In genomic region chr11:102733232-102733875, GRCh38 we compare ENCODE assay signal across 8 cellular contexts. TPM values are rescaled to one million over a fixed set of nuclear protein-coding genes. Genes with fewer than 3 reads are reported as not detected.
DNase-seq lines count a peak whose midpoint lies in the region; ATAC-seq and TF ChIP-seq lines count a peak whose summit lies in the region.

No MANE protein-coding gene starts in this region.

- 36 to 38% methylated on average over 8 of the region's 8 CpGs for WGBS in heart right ventricle, 2 donors

- CTCF ChIA-PET in activated CD8-positive, alpha-beta memory T cell treated with anti-CD3 and anti-CD28 coated beads, Interleukin-2, amount 10 ng/mL, durations not matched to agents 7 days and 5 days (lab: Charles Lee): interaction anchor here (1.1 to 2.6 kb wide), 3 partner anchors 16 to 208 kb away, joined by 3 to 15 read pairs (median 5); no protein-coding TSS in a partner anchor

- H3K27ac ChIP-seq in heart right ventricle: no peak overlapping the region

- no peaks in the 10 kb centered on the region for H3K36me3 Mint-ChIP-seq in activated CD8-positive, alpha-beta memory T cell treated with anti-CD3 and anti-CD28 coated beads, Interleukin-2, amount 10 ng/mL, durations not matched to agents 7 days and 5 days

- no peaks in the 10 kb centered on the region for H3K36me3 ChIP-seq in heart right ventricle

- peak; percentile 35 to 77 (median 39) for TF ChIP-seq CTCF in heart right ventricle (IDR thresholded peaks at IDR 0.05)

- peaks cover 0 to 46% (median 0%) of the 10 kb centered on the region in 7 donors for H3K27me3 ChIP-seq in heart right ventricle

- H3K4me3 Mint-ChIP-seq in activated CD8-positive, alpha-beta memory T cell treated with anti-CD3 and anti-CD28 coated beads, Interleukin-2, amount 10 ng/mL, durations not matched to agents 7 days and 5 days: no peak overlapping the region

- H3K27me3 Mint-ChIP-seq in activated CD8-positive, alpha-beta memory T cell treated with anti-CD3 and anti-CD28 coated beads, Interleukin-2, amount 10 ng/mL, durations not matched to agents 7 days and 5 days: peaks cover 9% of the 10 kb centered on the region

- ATAC-seq in GM19023 (IDR thresholded peaks at IDR 0.05; ENCODE audit: unreplicated experiment) (peak; percentile 85), HG03108 (IDR thresholded peaks at IDR 0.05; ENCODE audit: unreplicated experiment) (peak; percentile 74), heart right ventricle (peak in 2 of 8 donors; percentile 29 to 38)
- ATAC-seq in activated CD8-positive, alpha-beta memory T cell treated with anti-CD3 and anti-CD28 coated beads, Interleukin-2, amount 10 ng/mL, durations not matched to agents 7 days and 5 days: peak; percentile 68

- peaks cover 0 to 6% (median 0%) of the 10 kb centered on the region in 11 donors for H3K9me3 ChIP-seq in heart right ventricle

- intact Hi-C loops in heart right ventricle (cut with DNase I): loop anchor here in 7 of 10 donors (2.0 to 10.0 kb wide), 5 partner anchors 201 to 211 kb away; no protein-coding TSS in a partner anchor

- no peaks in the 10 kb centered on the region for H3K9me3 Mint-ChIP-seq in activated CD8-positive, alpha-beta memory T cell treated with anti-CD3 and anti-CD28 coated beads, Interleukin-2, amount 10 ng/mL, durations not matched to agents 7 days and 5 days (ENCODE audit: low read depth)

- peaks cover 0 to 3% (median 0%) of the 10 kb centered on the region in 9 donors for H3K4me1 ChIP-seq in heart right ventricle

- no peak overlapping the region for H3K27ac Mint-ChIP-seq in activated CD8-positive, alpha-beta memory T cell treated with anti-CD3 and anti-CD28 coated beads, Interleukin-2, amount 10 ng/mL, durations not matched to agents 7 days and 5 days

- no peak overlapping the region for H3K4me3 ChIP-seq in heart right ventricle

- no peaks in the 10 kb centered on the region for H3K4me1 Mint-ChIP-seq in activated CD8-positive, alpha-beta memory T cell treated with anti-CD3 and anti-CD28 coated beads, Interleukin-2, amount 10 ng/mL, durations not matched to agents 7 days and 5 days

- DNase-seq in D341Med (ENCODE audit: low spot score) (peak; percentile 72), NCI-H345 (lab: John Stamatoyannopoulos, UW) (peak; percentile 63), heart right ventricle (peak in 1 of 2 donors; percentile 31), DMS79 (lab: John Stamatoyannopoulos, UW) (no peak)
- DNase-seq in activated CD8-positive, alpha-beta memory T cell treated with anti-CD3 and anti-CD28 coated beads, Interleukin-2, amount 10 ng/mL, durations not matched to agents 7 days and 5 days: peak; percentile 71
- DNase-seq in stimulated activated CD4-positive, alpha-beta T cell treated with anti-CD3 and anti-CD28 coated beads, Interleukin-4, amount 100 ng/mL, for 1 hour: peak; percentile 22

RNA-seq across cellular contexts. Expression of gene MMP8, which starts 8.6 kb away (rescaled TPM):
- total RNA-seq in activated CD8-positive, alpha-beta memory T cell treated with anti-CD3 and anti-CD28 coated beads, Interleukin-2, amount 10 ng/mL, durations not matched to agents 7 days and 5 days: not detected
- 1 to 10 TPM in 1 of 10 donors, under 1 TPM in 2, not detected in 7; 0.15 to 1.4 (median 0.28) TPM for total RNA-seq in heart right ventricle
- under 1 TPM in 1 of 2 donors, not detected in 1; 0.13 TPM for polyA plus RNA-seq in heart right ventricle

RNA-seq across cellular contexts. Expression of gene MMP27, which starts 27.8 kb away (rescaled TPM):
- total RNA-seq in activated CD8-positive, alpha-beta memory T cell treated with anti-CD3 and anti-CD28 coated beads, Interleukin-2, amount 10 ng/mL, durations not matched to agents 7 days and 5 days: not detected
- not detected for total RNA-seq in heart right ventricle
- polyA plus RNA-seq in heart right ventricle: not detected

RNA-seq across cellular contexts. Expression of gene MMP10, which starts 47.1 kb away (rescaled TPM):
- total RNA-seq in activated CD8-positive, alpha-beta memory T cell treated with anti-CD3 and anti-CD28 coated beads, Interleukin-2, amount 10 ng/mL, durations not matched to agents 7 days and 5 days: under 1 TPM in 1 of 2 experiments, not detected in 1; 0.33 TPM
- total RNA-seq in heart right ventricle: not detected
- not detected for polyA plus RNA-seq in heart right ventricle
